Comparison of ENCODE assay signal across 15 cellular contexts in genomic region chr13:99404005-99404755, GRCh38.
DNase-seq lines count a peak whose midpoint lies in the region; ATAC-seq and TF ChIP-seq lines count a peak whose summit lies in the region.
"Had no signal": no experiment of that assay in that cellular context is flagged by ENCODE, and none has a peak within 500 bp of the region (broad histone marks: within the 10 kb centered on the region; RNA-seq: fewer than 3 reads in every experiment).

No MANE protein-coding gene starts in this region.

- DNase-seq in COLO668 (lab: John Stamatoyannopoulos, UW; ENCODE audit: unreplicated experiment) (peak; percentile 63), superior temporal gyrus (ENCODE audit: extremely low spot score) (no peak), NCI-H1417 treated with DMSO at 0.1 percent for 48 hours (lab: John Stamatoyannopoulos, UW) (no peak)
- no peak for DNase-seq in activated naive CD8-positive, alpha-beta T cell treated with anti-CD3 and anti-CD28 coated beads, Interleukin-2, amount 50 U/mL, for 24 hours
- DNase-seq in naive thymus-derived CD8-positive, alpha-beta T cell, result peak in 1 of 10 donors; percentile 35
- DNase-seq: Caco-2, glutamatergic neuron, left cardiac atrium, NCI-H2171 treated with DMSO at 0.1 percent for 48 hours, OCI-M1, T1000 had no signal

- H3K36me3 ChIP-seq in HEK293 (ENCODE audit: control insufficient read depth in 2 of 2, insufficient read depth in 1 of 2, low read length in 2 of 2), result no peaks in the 10 kb centered on the region
- H3K36me3 ChIP-seq: tibial nerve had no signal

- H3K9me3 ChIP-seq in HEK293 (ENCODE audit: control insufficient read depth, insufficient read depth, low read depth, low read length), result no peaks in the 10 kb centered on the region

- CTCF ChIA-PET in HEK293 (lab: Yijun Ruan, JAX), result interaction anchor here (0.8 kb wide), 1 partner anchor 31 kb away, joined by 3 read pairs; no protein-coding TSS in a partner anchor

- H3K4me1 ChIP-seq in HEK293 (ENCODE audit: control insufficient read depth, insufficient read depth, low read length), result no peaks in the 10 kb centered on the region
- H3K4me1 ChIP-seq: Caco-2, tibial nerve had no signal

- no peak overlapping the region for H3K4me3 ChIP-seq in HEK293 (ENCODE audit: low read depth, low read length)
- H3K4me3 ChIP-seq: tibial nerve had no signal

- POLR2A ChIA-PET in HEK293 (lab: Yijun Ruan, JAX), result no interaction called here
- POLR2A ChIA-PET in naive thymus-derived CD8-positive, alpha-beta T cell (lab: Charles Lee), result interaction anchor here (1.8 kb wide), 1 partner anchor 11 kb away, joined by 6 read pairs; no protein-coding TSS in a partner anchor

- no peak overlapping the region for H3K4me3 Mint-ChIP-seq in activated naive CD8-positive, alpha-beta T cell treated with anti-CD3 and anti-CD28 coated beads, Interleukin-2, amount 50 U/mL, for 24 hours
- peak overlapping the region in 3 of 10 donors; percentile 6 to 45 (median 18) for H3K4me3 Mint-ChIP-seq in naive thymus-derived CD8-positive, alpha-beta T cell
- H3K4me3 Mint-ChIP-seq: brain had no signal

- H3K27ac Mint-ChIP-seq in activated naive CD8-positive, alpha-beta T cell treated with anti-CD3 and anti-CD28 coated beads, Interleukin-2, amount 50 U/mL, for 24 hours, result peak overlapping the region; percentile 80
- peak overlapping the region in 7 of 10 donors; percentile 60 to 90 (median 74) for H3K27ac Mint-ChIP-seq in naive thymus-derived CD8-positive, alpha-beta T cell
- H3K27ac Mint-ChIP-seq: brain had no signal

- peaks cover 30% of the 10 kb centered on the region for H3K36me3 Mint-ChIP-seq in activated naive CD8-positive, alpha-beta T cell treated with anti-CD3 and anti-CD28 coated beads, Interleukin-2, amount 50 U/mL, for 24 hours (ENCODE audit: low read depth)
- H3K36me3 Mint-ChIP-seq in naive thymus-derived CD8-positive, alpha-beta T cell, result peaks cover 0 to 14% (median 3%) of the 10 kb centered on the region in 3 donors
- H3K36me3 Mint-ChIP-seq: brain had no signal

- no peak for TF ChIP-seq CTCF in HEK293 (tag by site-specific recombination; IDR thresholded peaks at IDR 0.05)

- peaks cover 65% of the 10 kb centered on the region for H3K4me1 Mint-ChIP-seq in activated naive CD8-positive, alpha-beta T cell treated with anti-CD3 and anti-CD28 coated beads, Interleukin-2, amount 50 U/mL, for 24 hours
- peaks cover 21 to 76% (median 34%) of the 10 kb centered on the region in 4 donors for H3K4me1 Mint-ChIP-seq in naive thymus-derived CD8-positive, alpha-beta T cell
- H3K4me1 Mint-ChIP-seq: brain had no signal

- peaks cover 11% of the 10 kb centered on the region for H3K9me3 Mint-ChIP-seq in activated naive CD8-positive, alpha-beta T cell treated with anti-CD3 and anti-CD28 coated beads, Interleukin-2, amount 50 U/mL, for 24 hours
- no peaks in the 10 kb centered on the region for H3K9me3 Mint-ChIP-seq in naive thymus-derived CD8-positive, alpha-beta T cell

- H3K27me3 Mint-ChIP-seq in activated naive CD8-positive, alpha-beta T cell treated with anti-CD3 and anti-CD28 coated beads, Interleukin-2, amount 50 U/mL, for 24 hours, result no peaks in the 10 kb centered on the region
- H3K27me3 Mint-ChIP-seq in naive thymus-derived CD8-positive, alpha-beta T cell, result no peaks in the 10 kb centered on the region

- ATAC-seq in activated naive CD8-positive, alpha-beta T cell treated with anti-CD3 and anti-CD28 coated beads, Interleukin-2, amount 50 U/mL, for 24 hours, result peak; percentile 35
- no peak for ATAC-seq in naive thymus-derived CD8-positive, alpha-beta T cell
- ATAC-seq in HG03139 (IDR thresholded peaks at IDR 0.05; ENCODE audit: unreplicated experiment), result no peak
- ATAC-seq: left cardiac atrium had no signal

- no peak overlapping the region for H3K27ac ChIP-seq in HEK293 (ENCODE audit: extremely low read depth, low read depth, low read length)
- H3K27ac ChIP-seq: tibial nerve had no signal

TF ChIP-seq in HEK293, 187 proteins besides CTCF, POLR2A, EP300 and RAD21:
- TF ChIP-seq REST (tag by site-specific recombination; IDR thresholded peaks at IDR 0.05) (peak; percentile 87), ATF2 (tag by site-specific recombination; IDR thresholded peaks at IDR 0.05; ENCODE audit: low read depth) (no peak)
